ENCODE assay signal across 28 cellular contexts in genomic region chr6:75444899-75445298, GRCh38. TPM values are rescaled to one million over a fixed set of nuclear protein-coding genes. Genes with fewer than 3 reads are reported as not detected.
"Had no signal": no experiment of that assay in that cellular context is flagged by ENCODE, and none has a peak within 500 bp of the region (broad histone marks: within the 10 kb centered on the region; RNA-seq: fewer than 3 reads in every experiment).

No MANE protein-coding gene starts in this region.

- DNase-seq: hippocampal formation; immature natural killer cell; kidney; lower lobe of right lung; mammary epithelial cell; mesenchymal stem cell; naive thymus-derived CD8-positive, alpha-beta T cell; occipital lobe; psoas muscle; right lobe of liver; stimulated activated CD4-positive, alpha-beta T cell treated with anti-CD3 and anti-CD28 coated beads, Interleukin-12 subunit alpha, Interleukin-12 subunit beta, amount 100 ng/mL, for 4 hours; stimulated activated CD4-positive, alpha-beta T cell treated with anti-CD3 and anti-CD28 coated beads, Interleukin-15, amount 100 ng/mL, for 24 hours; stimulated activated CD4-positive, alpha-beta T cell treated with anti-CD3 and anti-CD28 coated beads, Interleukin-2, amount 100 ng/mL, for 24 hours; stimulated activated CD4-positive, alpha-beta T cell treated with anti-CD3 and anti-CD28 coated beads, Interleukin-4, amount 100 ng/mL, for 1 hour; stimulated activated naive B cell treated with anti-CD40 and anti-IgM and Interleukin-4, amounts not matched to agents 10 μg/mL and 1 μg/mL and 100 μg/mL, for 72 hours; stimulated activated naive CD8-positive, alpha-beta T cell treated with anti-CD3 and anti-CD28 coated beads, Interleukin-15, Interleukin-2, amounts not matched to agents 100 U/mL and 50 U/mL, for 24 hours; stomach; testis; thyroid gland; transverse colon; upper lobe of right lung; uterus had no signal

- H3K9me3 ChIP-seq: lower lobe of right lung, neutrophil, psoas muscle, right lobe of liver, stomach, testis, thyroid gland, transverse colon, upper lobe of right lung, uterus had no signal

- ATAC-seq: naive thymus-derived CD8-positive, alpha-beta T cell; psoas muscle; right lobe of liver; stimulated activated naive B cell treated with anti-CD40 and anti-IgM and Interleukin-4, amounts not matched to agents 10 μg/mL and 1 μg/mL and 100 μg/mL, for 72 hours; stimulated activated naive CD8-positive, alpha-beta T cell treated with anti-CD3 and anti-CD28 coated beads, Interleukin-15, Interleukin-2, amounts not matched to agents 100 U/mL and 50 U/mL, for 24 hours; upper lobe of right lung had no signal

- H2AFZ ChIP-seq: parathyroid adenoma had no signal

- H3K36me3 Mint-ChIP-seq: immature natural killer cell; naive thymus-derived CD8-positive, alpha-beta T cell; stimulated activated naive B cell treated with anti-CD40 and anti-IgM and Interleukin-4, amounts not matched to agents 10 μg/mL and 1 μg/mL and 100 μg/mL, for 72 hours had no signal

- H3K4me1 Mint-ChIP-seq: immature natural killer cell; naive thymus-derived CD8-positive, alpha-beta T cell; neural crest cell; stimulated activated naive B cell treated with anti-CD40 and anti-IgM and Interleukin-4, amounts not matched to agents 10 μg/mL and 1 μg/mL and 100 μg/mL, for 72 hours had no signal

- H3K27ac ChIP-seq: lower lobe of right lung, neutrophil, parathyroid adenoma, psoas muscle, right lobe of liver, skin epidermis, stomach, testis, transverse colon, upper lobe of right lung, uterus had no signal

- H3K36me3 ChIP-seq: lower lobe of right lung, neutrophil, right lobe of liver, stomach, thyroid gland, transverse colon, upper lobe of right lung, uterus had no signal

- H3K4me3 ChIP-seq: lower lobe of right lung, psoas muscle, right lobe of liver, skin epidermis, stomach, testis, thyroid gland, transverse colon, upper lobe of right lung, uterus had no signal

- H3K4me3 Mint-ChIP-seq: immature natural killer cell; naive thymus-derived CD8-positive, alpha-beta T cell; nephron; neural crest cell; stimulated activated naive B cell treated with anti-CD40 and anti-IgM and Interleukin-4, amounts not matched to agents 10 μg/mL and 1 μg/mL and 100 μg/mL, for 72 hours had no signal

- FAIRE-seq: islet of Langerhans, kidney had no signal

- H3K4me1 ChIP-seq: parathyroid adenoma, right lobe of liver, testis, transverse colon, upper lobe of right lung, uterus had no signal

- H3K27me3 ChIP-seq: neutrophil, right lobe of liver, stomach, testis, thyroid gland, transverse colon, upper lobe of right lung, uterus had no signal

- H3K9me3 Mint-ChIP-seq: stimulated activated naive B cell treated with anti-CD40 and anti-IgM and Interleukin-4, amounts not matched to agents 10 μg/mL and 1 μg/mL and 100 μg/mL, for 72 hours had no signal

- H3K79me2 ChIP-seq: parathyroid adenoma had no signal

- H3K27ac Mint-ChIP-seq: immature natural killer cell; stimulated activated naive B cell treated with anti-CD40 and anti-IgM and Interleukin-4, amounts not matched to agents 10 μg/mL and 1 μg/mL and 100 μg/mL, for 72 hours had no signal

- H3K9ac ChIP-seq: parathyroid adenoma had no signal

RNA-seq across cellular contexts. Expression of gene FILIP1, which starts 48.7 kb away (rescaled TPM):
- total RNA-seq: naive thymus-derived CD8-positive, alpha-beta T cell had no signal
- polyA plus RNA-seq: immature natural killer cell, mammary epithelial cell had no signal
